In genomic region chr21:41730399-41730798, GRCh38 we compare ENCODE assay signal across 27 cellular contexts. TPM values are rescaled to one million over a fixed set of nuclear protein-coding genes. Genes with fewer than 3 reads are reported as not detected.
"Had no signal": no experiment of that assay in that cellular context is flagged by ENCODE, and none has a peak within 500 bp of the region (broad histone marks: within the 10 kb centered on the region; RNA-seq: fewer than 3 reads in every experiment).

No MANE protein-coding gene starts in this region.

- H3K4me1 Mint-ChIP-seq: activated naive CD4-positive, alpha-beta T cell treated with anti-CD3 and anti-CD28 coated beads, Interleukin-2, amount 10 ng/mL, durations not matched to agents 7 days and 5 days; activated naive CD8-positive, alpha-beta T cell treated with anti-CD3 and anti-CD28 coated beads, Interleukin-2, amount 10 ng/mL, durations not matched to agents 7 days and 5 days had no signal

- ATAC-seq: activated CD4-positive, CD25-positive, alpha-beta regulatory T cell treated with anti-CD3 and anti-CD28 coated beads, Interleukin-2, amount 50 U/mL, for 24 hours; left cardiac atrium; naive thymus-derived CD4-positive, alpha-beta T cell; stimulated activated memory B cell treated with anti-CD40 and anti-IgM and Interleukin-4, amounts not matched to agents 10 μg/mL and 1 μg/mL and 100 μg/mL, for 72 hours; stimulated activated naive CD8-positive, alpha-beta T cell treated with anti-CD3 and anti-CD28 coated beads, Interleukin-15, amount 100 ng/mL, for 72 hours had no signal

- H3K4me3 Mint-ChIP-seq: activated naive CD4-positive, alpha-beta T cell treated with anti-CD3 and anti-CD28 coated beads, Interleukin-2, amount 10 ng/mL, durations not matched to agents 7 days and 5 days; activated naive CD8-positive, alpha-beta T cell treated with anti-CD3 and anti-CD28 coated beads, Interleukin-2, amount 10 ng/mL, durations not matched to agents 7 days and 5 days; activated T-cell treated with anti-CD3 and anti-CD28 coated beads, Interleukin-2, amount 50 U/mL, for 24 hours; naive thymus-derived CD4-positive, alpha-beta T cell; stimulated activated memory B cell treated with anti-CD40 and anti-IgM and Interleukin-4, amounts not matched to agents 10 μg/mL and 1 μg/mL and 100 μg/mL, for 72 hours; stimulated activated naive CD8-positive, alpha-beta T cell treated with anti-CD3 and anti-CD28 coated beads, Interleukin-15, amount 100 ng/mL, for 72 hours had no signal

- H3K4me3 ChIP-seq: esophagus muscularis mucosa, ovary, sigmoid colon, tibial artery had no signal

- H3K9me3 ChIP-seq: ovary had no signal

- H3K36me3 Mint-ChIP-seq: activated naive CD4-positive, alpha-beta T cell treated with anti-CD3 and anti-CD28 coated beads, Interleukin-2, amount 10 ng/mL, durations not matched to agents 7 days and 5 days; activated naive CD8-positive, alpha-beta T cell treated with anti-CD3 and anti-CD28 coated beads, Interleukin-2, amount 10 ng/mL, durations not matched to agents 7 days and 5 days; stimulated activated memory B cell treated with anti-CD40 and anti-IgM and Interleukin-4, amounts not matched to agents 10 μg/mL and 1 μg/mL and 100 μg/mL, for 72 hours had no signal

- H3K27ac Mint-ChIP-seq: activated naive CD4-positive, alpha-beta T cell treated with anti-CD3 and anti-CD28 coated beads, Interleukin-2, amount 10 ng/mL, durations not matched to agents 7 days and 5 days; activated naive CD8-positive, alpha-beta T cell treated with anti-CD3 and anti-CD28 coated beads, Interleukin-2, amount 10 ng/mL, durations not matched to agents 7 days and 5 days; activated T-cell treated with anti-CD3 and anti-CD28 coated beads, Interleukin-2, amount 50 U/mL, for 24 hours; naive thymus-derived CD4-positive, alpha-beta T cell; progenitor cell of endocrine pancreas; stimulated activated memory B cell treated with anti-CD40 and anti-IgM and Interleukin-4, amounts not matched to agents 10 μg/mL and 1 μg/mL and 100 μg/mL, for 72 hours; stimulated activated naive CD8-positive, alpha-beta T cell treated with anti-CD3 and anti-CD28 coated beads, Interleukin-15, amount 100 ng/mL, for 72 hours had no signal

- DNase-seq: activated CD4-positive, alpha-beta T cell treated with anti-CD3 and anti-CD28 coated beads for 48 hours; activated CD4-positive, alpha-beta T cell treated with anti-CD3 and anti-CD28 coated beads, Interleukin-2, amount 50 U/mL, for 48 hours; activated CD8-positive, alpha-beta memory T cell treated with anti-CD3 and anti-CD28 coated beads, Interleukin-2, amount 50 U/mL, for 4 hours; activated gamma-delta T cell; activated naive CD4-positive, alpha-beta T cell treated with anti-CD3 and anti-CD28 coated beads, Interleukin-2, amount 10 ng/mL, durations not matched to agents 7 days and 5 days; activated naive CD8-positive, alpha-beta T cell treated with anti-CD3 and anti-CD28 coated beads, Interleukin-2, amount 10 ng/mL, durations not matched to agents 7 days and 5 days; activated T-cell treated with anti-CD3 and anti-CD28 coated beads, Interleukin-2, amount 50 U/mL, for 24 hours; brain microvascular endothelial cell; cortex of kidney; left cardiac atrium; midbrain; naive thymus-derived CD4-positive, alpha-beta T cell; ovary; sigmoid colon; stimulated activated CD4-positive, alpha-beta T cell treated with anti-CD3 and anti-CD28 coated beads, Interleukin-4, amount 100 ng/mL, for 4 hours; stimulated activated CD8-positive, alpha-beta memory T cell treated with anti-CD3 and anti-CD28 coated beads, Interleukin-4, amount 100 ng/mL, for 48 hours; stimulated activated naive CD8-positive, alpha-beta T cell treated with anti-CD3 and anti-CD28 coated beads, Interleukin-15, amount 100 ng/mL, for 72 hours; tibial artery; WERI-Rb-1 had no signal

- H3K36me3 ChIP-seq: brain microvascular endothelial cell, esophagus muscularis mucosa, ovary, sigmoid colon, tibial artery, WERI-Rb-1 had no signal

- H3K27me3 Mint-ChIP-seq: progenitor cell of endocrine pancreas had no signal

- H3K9me3 Mint-ChIP-seq: activated naive CD4-positive, alpha-beta T cell treated with anti-CD3 and anti-CD28 coated beads, Interleukin-2, amount 10 ng/mL, durations not matched to agents 7 days and 5 days had no signal

- H3K27me3 ChIP-seq: brain microvascular endothelial cell, ovary, tibial artery had no signal

- H3K27ac ChIP-seq: brain microvascular endothelial cell, esophagus muscularis mucosa, ovary, sigmoid colon, tibial artery, WERI-Rb-1 had no signal

RNA-seq across cellular contexts. Expression of gene RIPK4, which starts 36.5 kb away (rescaled TPM):
- total RNA-seq: endothelial cell of umbilical vein; frontal cortex; T-helper 1 cell treated with Interleukin-12 subunit alpha and Interleukin-12 subunit beta and Interleukin-4 antibody, amounts not matched to agents 30 ng/mL and 1 ng/mL, for 36 hours had no signal
- polyA plus RNA-seq: endothelial cell of umbilical vein, neural cell had no signal
